In genomic region chrX:30666094-30666493, GRCh38 we compare ENCODE assay signal across 34 cellular contexts.
"Had no signal": no experiment of that assay in that cellular context is flagged by ENCODE, and none has a peak within 500 bp of the region (broad histone marks: within the 10 kb centered on the region; RNA-seq: fewer than 3 reads in every experiment).

No MANE protein-coding gene starts in this region.

- H3K27ac ChIP-seq: KMS-11 had no signal

- DNase-seq: Karpas-422, Kasumi-1, MG63, MM.1S, MV-4-11, NCI-H1048, NCI-H1092, NCI-H1092 treated with DMSO at 0.1 percent for 48 hours, NCI-H1105, NCI-H1105 treated with DMSO at 0.1 percent for 48 hours, NCI-H1417, NCI-H1417 treated with DMSO at 0.1 percent for 48 hours, NCI-H1436, NCI-H1436 treated with DMSO at 0.1 percent for 48 hours, NCI-H146, NCI-H1694, NCI-H1694 treated with DMSO at 0.1 percent for 48 hours, NCI-H187, NCI-H187 treated with DMSO at 0.1 percent for 48 hours, NCI-H1930, NCI-H2029, NCI-H2029 treated with DMSO at 0.1 percent for 48 hours, NCI-H2081, NCI-H2081 treated with DMSO at 0.1 percent for 48 hours, NCI-H2107, NCI-H2171, NCI-H2171 treated with DMSO at 0.1 percent for 48 hours, NCI-H2227 treated with DMSO at 0.1 percent for 48 hours, NCI-H226, NCI-H345, NCI-H446, NCI-H446 treated with DMSO at 0.1 percent for 48 hours, NCI-H510A had no signal

- H3K9me3 ChIP-seq: MG63 had no signal

- H3K36me3 ChIP-seq: MG63 had no signal

- H3K27me3 ChIP-seq: MG63 had no signal

- H3K9ac ChIP-seq: KMS-11 had no signal

- H3K4me2 ChIP-seq: KMS-11 had no signal

- H3K4me3 ChIP-seq: MG63 had no signal
